ENCODE assay signal across 1 cellular context in the genomic region with DNA sequence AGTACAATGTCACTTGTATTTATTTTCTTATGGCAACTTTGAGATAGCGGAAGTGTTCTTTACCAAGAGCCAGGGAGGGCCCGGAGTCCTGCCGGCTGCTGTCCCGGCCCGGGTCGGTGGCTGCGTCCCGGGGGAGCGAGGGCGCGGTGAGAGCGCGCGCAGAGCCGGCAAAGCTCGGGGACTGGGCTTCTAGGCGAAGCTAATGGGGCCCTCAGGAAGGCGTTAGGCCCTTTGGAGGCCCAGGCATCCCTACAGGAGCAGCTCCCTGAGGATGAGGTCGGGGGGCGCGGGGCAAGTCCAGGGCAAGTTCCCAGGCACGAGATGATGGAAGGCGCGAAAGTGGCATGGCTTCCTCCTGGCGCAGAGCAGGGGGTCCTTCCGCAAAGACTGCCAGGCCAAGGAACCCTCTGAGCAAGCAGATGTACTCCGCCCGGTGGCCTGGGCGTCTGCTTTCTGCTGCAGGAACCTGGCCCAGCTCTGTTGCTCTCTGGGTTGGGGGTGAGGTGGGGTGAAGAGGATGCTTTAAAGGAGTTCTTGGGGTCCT.
TF ChIP-seq lines count a peak whose summit lies in the region.

No MANE protein-coding gene starts in this region.

TF ChIP-seq in WTC11, 78 proteins besides CTCF, POLR2A, EP300 and RAD21 (continued from another document):
- TF ChIP-seq, protein P1, sequence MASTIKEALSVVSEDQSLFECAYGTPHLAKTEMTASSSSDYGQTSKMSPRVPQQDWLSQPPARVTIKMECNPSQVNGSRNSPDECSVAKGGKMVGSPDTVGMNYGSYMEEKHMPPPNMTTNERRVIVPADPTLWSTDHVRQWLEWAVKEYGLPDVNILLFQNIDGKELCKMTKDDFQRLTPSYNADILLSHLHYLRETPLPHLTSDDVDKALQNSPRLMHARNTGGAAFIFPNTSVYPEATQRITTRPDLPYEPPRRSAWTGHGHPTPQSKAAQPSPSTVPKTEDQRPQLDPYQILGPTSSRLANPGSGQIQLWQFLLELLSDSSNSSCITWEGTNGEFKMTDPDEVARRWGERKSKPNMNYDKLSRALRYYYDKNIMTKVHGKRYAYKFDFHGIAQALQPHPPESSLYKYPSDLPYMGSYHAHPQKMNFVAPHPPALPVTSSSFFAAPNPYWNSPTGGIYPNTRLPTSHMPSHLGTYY (CRISPR knock-in tag; IDR thresholded peaks at IDR 0.05): no peak
- TF ChIP-seq TEAD1 (CRISPR knock-in tag; IDR thresholded peaks at IDR 0.05) (no peak), FOXK1 (CRISPR knock-in tag; IDR thresholded peaks at IDR 0.05) (no peak), RORB (CRISPR knock-in tag; IDR thresholded peaks at IDR 0.05) (no peak), ZBTB21 (CRISPR knock-in tag; IDR thresholded peaks at IDR 0.05; ENCODE audit: borderline replicate concordance) (no peak)
- TF ChIP-seq, protein P2, sequence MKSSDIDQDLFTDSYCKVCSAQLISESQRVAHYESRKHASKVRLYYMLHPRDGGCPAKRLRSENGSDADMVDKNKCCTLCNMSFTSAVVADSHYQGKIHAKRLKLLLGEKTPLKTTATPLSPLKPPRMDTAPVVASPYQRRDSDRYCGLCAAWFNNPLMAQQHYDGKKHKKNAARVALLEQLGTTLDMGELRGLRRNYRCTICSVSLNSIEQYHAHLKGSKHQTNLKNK (CRISPR knock-in tag; IDR thresholded peaks at IDR 0.05): no peak
